Comparison of ENCODE assay signal across 8 cellular contexts in genomic region chr5:72307968-72308852, GRCh38.
DNase-seq lines count a peak whose midpoint lies in the region; ATAC-seq and TF ChIP-seq lines count a peak whose summit lies in the region.

No MANE protein-coding gene starts in this region.

- peak; percentile 75 for ATAC-seq in GM18858 (IDR thresholded peaks at IDR 0.05; ENCODE audit: unreplicated experiment)
- ATAC-seq in HG03066 (IDR thresholded peaks at IDR 0.05; ENCODE audit: low read depth, unreplicated experiment) = peak; percentile 91

- in situ Hi-C loops in brain microvascular endothelial cell (cut with HindIII; ENCODE audit: low pct_ligation_motif_present, low sequenced_read_pairs) = no loop called here

- DNase-seq in NCI-H2107 (lab: John Stamatoyannopoulos, UW) (peak; percentile 78), UCSD-AML1 (lab: John Stamatoyannopoulos, UW; ENCODE audit: unreplicated experiment) (peak; percentile 98), brain microvascular endothelial cell (peak; percentile 96), skeletal muscle cell (ENCODE audit: low read depth) (peak; percentile 96)

- peak overlapping the region; percentile 49 for H2AFZ ChIP-seq in ACC112 (ENCODE audit: low read length, unreplicated experiment)

- H3K4me1 ChIP-seq in ACC112 (ENCODE audit: control insufficient read depth, insufficient read depth, low read length, unreplicated experiment) = peaks cover 7% of the 10 kb centered on the region

- H3K79me2 ChIP-seq in ACC112 (ENCODE audit: control insufficient read depth, insufficient read depth, low read length, unreplicated experiment) = peaks cover 41% of the 10 kb centered on the region

- no peaks in the 10 kb centered on the region for H3K27me3 ChIP-seq in ACC112 (ENCODE audit: insufficient read depth, low read length)
- no peaks in the 10 kb centered on the region for H3K27me3 ChIP-seq in brain microvascular endothelial cell (replicated peaks)

- H3K36me3 ChIP-seq in ACC112 (ENCODE audit: insufficient read depth, low read length) (no peaks in the 10 kb centered on the region), brain microvascular endothelial cell (replicated peaks) (peaks cover 14% of the 10 kb centered on the region)

- peak overlapping the region; percentile 85 for H3K27ac ChIP-seq in ACC112 (ENCODE audit: low read depth, low read length)
- H3K27ac ChIP-seq in brain microvascular endothelial cell = peak overlapping the region; percentile 96

- H3K4me3 ChIP-seq in ACC112 (ENCODE audit: low read depth, low read length) = peak overlapping the region; percentile 81
- peak overlapping the region; percentile 77 for H3K4me3 ChIP-seq in brain microvascular endothelial cell (ENCODE audit: low read depth, low read length)
- peak overlapping the region; percentile 69 for H3K4me3 ChIP-seq in iPS-11a (ENCODE audit: low read depth, low read length)
- H3K4me3 ChIP-seq in skeletal muscle cell (ENCODE audit: low read depth, low read length) = peak overlapping the region; percentile 66

- TF ChIP-seq CTCF in brain microvascular endothelial cell (IDR thresholded peaks at IDR 0.05; ENCODE audit: low read depth, low read length, missing control alignments) = peak; percentile 77

Comparison
In these comparisons a context has a peak if more than half of its experiments do, and no peak if none do; other contexts are left out.
1. Peak in every context shown above with its lines: DNase-seq, ATAC-seq, H3K4me3 ChIP-seq and H3K27ac ChIP-seq.